1 cellular context compared by ENCODE assay signal in the genomic region with DNA sequence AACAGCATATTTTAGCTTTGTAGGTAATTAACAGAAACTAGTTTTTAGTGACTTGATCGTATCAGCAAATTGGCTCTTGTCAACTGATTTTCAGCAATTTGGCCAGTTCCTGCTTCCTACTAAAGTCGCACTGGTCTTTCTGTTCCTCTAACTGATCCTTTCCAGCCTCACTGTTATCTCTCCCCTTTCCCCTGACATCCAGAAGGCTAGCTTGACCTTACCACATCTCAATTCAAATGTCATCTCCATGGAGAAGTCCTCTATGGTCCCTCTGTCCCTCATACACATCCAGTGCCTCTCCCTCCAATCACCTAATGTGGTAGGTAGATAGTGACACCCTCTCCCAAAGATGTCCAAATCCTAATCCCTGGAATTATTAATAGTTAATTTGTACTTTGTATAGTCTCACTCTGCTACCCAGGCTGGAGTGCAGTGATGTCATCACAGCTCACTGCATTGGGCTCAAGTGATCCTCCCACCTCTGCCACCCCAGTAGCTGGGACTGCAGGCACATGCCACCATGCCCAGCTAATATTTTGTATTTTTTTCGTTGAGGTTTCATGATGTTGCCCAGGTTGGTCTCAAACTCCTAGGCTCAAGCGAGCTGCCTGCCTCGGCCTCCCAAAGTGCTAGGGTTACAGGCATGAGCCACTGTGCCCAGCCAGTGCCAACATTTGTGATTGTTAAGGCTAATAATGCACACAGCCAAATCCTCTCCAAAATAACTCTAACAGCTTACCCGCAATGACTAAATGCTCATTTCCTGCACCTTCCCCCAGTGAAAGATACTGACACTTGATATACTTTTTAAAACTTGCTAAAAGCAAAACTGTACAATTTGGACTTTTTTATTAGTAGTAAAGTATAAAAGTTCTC.
TF ChIP-seq lines count a peak whose summit lies in the region.

No MANE protein-coding gene starts in this region.

TF ChIP-seq in IMR-90, 13 proteins besides CTCF, POLR2A, EP300 and RAD21:
- TF ChIP-seq MAFK (IDR thresholded peaks at IDR 0.05; ENCODE audit: low read depth, low read length) (no peak), RFX5 (IDR thresholded peaks at IDR 0.05; ENCODE audit: low read depth, low read length) (no peak), MXI1 (IDR thresholded peaks at IDR 0.05; ENCODE audit: borderline replicate concordance, low read depth, low read length) (no peak), FOS (IDR thresholded peaks at IDR 0.05; ENCODE audit: low read depth, low read length) (no peak), RCOR1 (IDR thresholded peaks at IDR 0.05; ENCODE audit: insufficient replicate concordance, low read length) (no peak), SMC3 (IDR thresholded peaks at IDR 0.05; ENCODE audit: low read depth, low read length) (no peak), NFE2L2 (IDR thresholded peaks at IDR 0.05; ENCODE audit: low read depth, low read length) (no peak), CEBPB (IDR thresholded peaks at IDR 0.05; ENCODE audit: low read depth, low read length) (no peak), CHD1 (IDR thresholded peaks at IDR 0.05; ENCODE audit: low read depth, low read length) (no peak), BHLHE40 (IDR thresholded peaks at IDR 0.05; ENCODE audit: low read depth, low read length) (no peak), MAZ (IDR thresholded peaks at IDR 0.05; ENCODE audit: borderline replicate concordance, low read depth, low read length) (no peak)
- TF ChIP-seq, protein P1, sequence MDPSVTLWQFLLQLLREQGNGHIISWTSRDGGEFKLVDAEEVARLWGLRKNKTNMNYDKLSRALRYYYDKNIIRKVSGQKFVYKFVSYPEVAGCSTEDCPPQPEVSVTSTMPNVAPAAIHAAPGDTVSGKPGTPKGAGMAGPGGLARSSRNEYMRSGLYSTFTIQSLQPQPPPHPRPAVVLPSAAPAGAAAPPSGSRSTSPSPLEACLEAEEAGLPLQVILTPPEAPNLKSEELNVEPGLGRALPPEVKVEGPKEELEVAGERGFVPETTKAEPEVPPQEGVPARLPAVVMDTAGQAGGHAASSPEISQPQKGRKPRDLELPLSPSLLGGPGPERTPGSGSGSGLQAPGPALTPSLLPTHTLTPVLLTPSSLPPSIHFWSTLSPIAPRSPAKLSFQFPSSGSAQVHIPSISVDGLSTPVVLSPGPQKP (IDR thresholded peaks at IDR 0.05; ENCODE audit: borderline replicate concordance, low read depth, low read length): no peak
- TF ChIP-seq, protein P2, sequence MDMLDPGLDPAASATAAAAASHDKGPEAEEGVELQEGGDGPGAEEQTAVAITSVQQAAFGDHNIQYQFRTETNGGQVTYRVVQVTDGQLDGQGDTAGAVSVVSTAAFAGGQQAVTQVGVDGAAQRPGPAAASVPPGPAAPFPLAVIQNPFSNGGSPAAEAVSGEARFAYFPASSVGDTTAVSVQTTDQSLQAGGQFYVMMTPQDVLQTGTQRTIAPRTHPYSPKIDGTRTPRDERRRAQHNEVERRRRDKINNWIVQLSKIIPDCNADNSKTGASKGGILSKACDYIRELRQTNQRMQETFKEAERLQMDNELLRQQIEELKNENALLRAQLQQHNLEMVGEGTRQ (IDR thresholded peaks at IDR 0.05; ENCODE audit: low read depth, low read length): no peak
TF ChIP-seq in IMR-90: peak in this region for 0.
